23 cellular contexts compared by ENCODE assay signal in genomic region chr4:98571161-98571786, GRCh38.
DNase-seq lines count a peak whose midpoint lies in the region; ATAC-seq and TF ChIP-seq lines count a peak whose summit lies in the region.
"Had no signal": no experiment of that assay in that cellular context is flagged by ENCODE, and none has a peak within 500 bp of the region (broad histone marks: within the 10 kb centered on the region; RNA-seq: fewer than 3 reads in every experiment).

No MANE protein-coding gene starts in this region.

- no peaks in the 10 kb centered on the region for H3K27me3 Mint-ChIP-seq in T-helper 17 cell
- H3K27me3 Mint-ChIP-seq: CD4-positive, CD25-positive, alpha-beta regulatory T cell; T-cell had no signal

- no peak for TF ChIP-seq CTCF in osteoblast (IDR thresholded peaks at IDR 0.05; ENCODE audit: extremely low read depth, low read depth, low read length)

- no peak overlapping the region for H3K4me3 ChIP-seq in osteoblast (ENCODE audit: insufficient read depth, low read length)
- H3K4me3 ChIP-seq: adrenal gland, gastroesophageal sphincter, prostate gland, sigmoid colon had no signal

- no peaks in the 10 kb centered on the region for H3K27me3 ChIP-seq in osteoblast (ENCODE audit: insufficient read depth, low read length)
- H3K27me3 ChIP-seq: adrenal gland, gastroesophageal sphincter, sigmoid colon had no signal

- ATAC-seq in T-helper 17 cell (no peak), HG02588 (IDR thresholded peaks at IDR 0.05; ENCODE audit: unreplicated experiment) (no peak), GM21381 (IDR thresholded peaks at IDR 0.05; ENCODE audit: unreplicated experiment) (no peak)
- ATAC-seq: gastroesophageal sphincter, T-cell had no signal

- no peak overlapping the region for H3K4me3 Mint-ChIP-seq in T-helper 17 cell
- H3K4me3 Mint-ChIP-seq: T-cell had no signal

- peaks cover 74% of the 10 kb centered on the region for H3K79me2 ChIP-seq in osteoblast (ENCODE audit: insufficient read depth, low read length)

- H3K27ac Mint-ChIP-seq in T-helper 17 cell: peak overlapping the region; percentile 9
- H3K27ac Mint-ChIP-seq: T-cell had no signal

- no peak overlapping the region for H3K4me2 ChIP-seq in osteoblast (ENCODE audit: insufficient read depth, low read length)

- H2AFZ ChIP-seq in osteoblast (ENCODE audit: low read length): no peak overlapping the region

- H3K36me3 ChIP-seq in osteoblast (ENCODE audit: insufficient read depth, low read length): peaks cover 10% of the 10 kb centered on the region
- H3K36me3 ChIP-seq: adrenal gland, gastroesophageal sphincter, prostate gland, sigmoid colon had no signal

- H3K9me3 ChIP-seq in T-helper 17 cell (ENCODE audit: control insufficient read depth, low read length, poor library complexity, severe bottlenecking) (no peaks in the 10 kb centered on the region), osteoblast (ENCODE audit: low read depth, low read length) (no peaks in the 10 kb centered on the region)
- H3K9me3 ChIP-seq: adrenal gland, gastroesophageal sphincter, prostate gland, sigmoid colon had no signal

- H3K27ac ChIP-seq in cingulate gyrus (ENCODE audit: low read depth, low read length): peak overlapping the region; percentile 66
- H3K27ac ChIP-seq in osteoblast (ENCODE audit: low read depth, low read length): peak overlapping the region; percentile 35
- H3K27ac ChIP-seq: adrenal gland, gastroesophageal sphincter, prostate gland, sigmoid colon had no signal

- DNase-seq in NOMO-1 treated with DMSO at 0.1 percent for 48 hours (lab: John Stamatoyannopoulos, UW; ENCODE audit: unreplicated experiment) (peak; percentile 5), NOMO-1 treated with dmso at 0.1 percent for 144 hours (lab: John Stamatoyannopoulos, UW; ENCODE audit: unreplicated experiment) (no peak), T-helper 17 cell (no peak), osteoblast (ENCODE audit: insufficient read length, low spot score, missing footprints) (no peak), occipital lobe (lab: John Stamatoyannopoulos, UW) (no peak)
- DNase-seq: 8988T; activated CD4-positive, alpha-beta T cell treated with anti-CD3 and anti-CD28 coated beads for 48 hours; activated CD8-positive, alpha-beta memory T cell treated with anti-CD3 and anti-CD28 coated beads, Interleukin-2, amount 50 U/mL, for 4 hours; activated gamma-delta T cell; adrenal gland; CD4-positive, CD25-positive, alpha-beta regulatory T cell; IMR-90; NCI-H146; NCI-H510A; NK-92 treated with Interleukin-12 subunit alpha and Interleukin-12 subunit beta, amount 100 ng/mL, for 24 hours; sigmoid colon; stimulated activated CD4-positive, alpha-beta T cell treated with anti-CD3 and anti-CD28 coated beads, Interleukin-15, amount 100 ng/mL, for 24 hours; T-cell had no signal

- peaks cover 17% of the 10 kb centered on the region for H3K4me1 ChIP-seq in osteoblast (ENCODE audit: insufficient read depth, low read length)
- H3K4me1 ChIP-seq: adrenal gland, prostate gland had no signal

- peaks cover 21% of the 10 kb centered on the region for H3K4me1 Mint-ChIP-seq in T-helper 17 cell

- no peaks in the 10 kb centered on the region for H4K20me1 ChIP-seq in osteoblast (ENCODE audit: insufficient read depth, low read length)

- peaks cover 5% of the 10 kb centered on the region for H3K36me3 Mint-ChIP-seq in T-helper 17 cell (ENCODE audit: low read depth)
